ENCODE assay signal across 8 cellular contexts in the genomic region with DNA sequence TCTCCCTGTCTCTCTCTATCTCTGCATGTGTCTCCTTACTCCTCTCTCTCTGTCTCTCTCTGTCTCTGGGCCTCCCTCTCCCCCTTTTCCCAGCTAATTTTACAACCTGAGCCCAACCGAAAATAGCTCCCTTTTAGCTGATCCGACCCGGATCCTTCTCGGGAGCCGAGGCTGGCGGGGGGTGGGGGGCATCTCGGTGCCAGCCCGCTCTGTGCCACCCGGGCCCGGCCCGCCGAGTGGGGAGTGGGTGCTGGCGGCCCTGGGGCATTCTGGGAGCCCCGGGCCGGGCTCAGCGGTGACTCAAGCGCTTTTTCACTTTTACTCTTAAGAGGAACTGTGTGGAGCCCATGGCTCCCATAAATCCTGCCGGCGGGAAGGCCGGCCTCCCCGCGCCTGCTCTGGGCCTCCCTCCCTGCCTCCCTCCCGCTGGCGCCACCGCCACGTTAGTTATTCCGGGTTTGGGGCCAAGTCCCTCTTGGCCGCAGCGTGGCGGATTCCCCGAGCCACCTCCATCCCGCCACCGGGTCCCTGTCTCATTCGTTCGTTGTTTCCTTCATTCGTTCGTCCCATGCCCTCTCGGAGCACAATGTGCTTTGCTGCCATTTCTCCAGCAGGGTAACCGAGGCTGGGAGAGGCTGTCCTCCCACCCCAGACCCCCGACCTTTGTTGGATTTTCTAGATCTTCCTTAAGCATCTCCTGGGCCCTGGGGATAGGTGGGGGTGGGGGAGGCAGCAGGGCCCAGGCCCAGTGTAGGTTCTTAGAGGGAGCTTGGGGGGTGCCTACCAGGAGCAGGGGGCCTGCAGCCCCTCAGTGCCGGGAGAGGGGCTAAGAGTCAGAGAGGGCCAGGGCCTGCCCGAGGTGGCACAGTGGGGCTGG. TPM values are rescaled to one million over a fixed set of nuclear protein-coding genes. Genes with fewer than 3 reads are reported as not detected.
DNase-seq lines count a peak whose midpoint lies in the region; ATAC-seq, FAIRE-seq and TF ChIP-seq lines count a peak whose summit lies in the region.

No MANE protein-coding gene starts in this region.

- no peaks in the 10 kb centered on the region for H3K27me3 ChIP-seq in A673 (replicated peaks; ENCODE audit: insufficient read depth, low read depth, low read length, poor library complexity)
- peaks cover 67% of the 10 kb centered on the region for H3K27me3 ChIP-seq in H9 (ENCODE audit: insufficient read depth, low read length)
- H3K27me3 ChIP-seq in astrocyte (ENCODE audit: insufficient read depth, low read length) = no peaks in the 10 kb centered on the region
- H3K27me3 ChIP-seq in iPS-18a (ENCODE audit: control insufficient read depth, insufficient read depth, low read length) = peaks cover 98% of the 10 kb centered on the region

- no peak overlapping the region for H2AFZ ChIP-seq in H9 (ENCODE audit: low read length)
- peak overlapping the region; percentile 51 for H2AFZ ChIP-seq in astrocyte (ENCODE audit: low read depth, low read length)

- CTCF ChIA-PET in A673 (lab: Charles Lee) = no interaction called here

- intact Hi-C loops in A673 (cut with micrococcal nuclease; ENCODE audit: unreplicated experiment) = loop anchor here (5.0 kb wide), 1 partner anchor 58 kb away; no protein-coding TSS in a partner anchor

- H2BK120ac ChIP-seq in H9 (ENCODE audit: low read depth, low read length, poor library complexity, severe bottlenecking) = no peak overlapping the region

- H3K36me3 Mint-ChIP-seq in H9 (ENCODE audit: insufficient read depth in 1 of 3, low read depth in 3 of 3) (no peaks in the 10 kb centered on the region; a peak in 1 of 7 replicates), astrocyte (ENCODE audit: low read depth, unreplicated experiment) (peaks cover 4% of the 10 kb centered on the region)
- peaks cover 10% of the 10 kb centered on the region for H3K36me3 Mint-ChIP-seq in stimulated activated effector memory CD8-positive, alpha-beta T cell treated with anti-CD3 and anti-CD28 coated beads, Interleukin-12 subunit alpha, Interleukin-12 subunit beta, amount 100 ng/mL, for 72 hours

- H3K27ac Mint-ChIP-seq in H9 = no peak overlapping the region
- peak overlapping the region; percentile 92 for H3K27ac Mint-ChIP-seq in astrocyte (ENCODE audit: unreplicated experiment)
- peak overlapping the region; percentile 67 for H3K27ac Mint-ChIP-seq in stimulated activated effector memory CD8-positive, alpha-beta T cell treated with anti-CD3 and anti-CD28 coated beads, Interleukin-12 subunit alpha, Interleukin-12 subunit beta, amount 100 ng/mL, for 72 hours

- DNase-seq in A673 (ENCODE audit: low spot score) = peak; percentile 71
- DNase-seq in H9 = peak; percentile 36
- no peak for DNase-seq in astrocyte (ENCODE audit: low read depth)
- DNase-seq in stimulated activated effector memory CD8-positive, alpha-beta T cell treated with anti-CD3 and anti-CD28 coated beads, Interleukin-12 subunit alpha, Interleukin-12 subunit beta, amount 100 ng/mL, for 72 hours (ENCODE audit: low spot score in 2 of 2) = no peak
- DNase-seq in effector CD8-positive, alpha-beta T cell (lab: John Stamatoyannopoulos, UW) = no peak
- no peak for DNase-seq in stimulated activated CD4-positive, alpha-beta T cell treated with anti-CD3 and anti-CD28 coated beads, Interleukin-4, amount 100 ng/mL, for 24 hours

- no peak overlapping the region for H4K5ac ChIP-seq in H9 (ENCODE audit: insufficient read length, low read depth, low read length)

- H3K36me3 ChIP-seq in A673 (ENCODE audit: insufficient read depth, low read length, poor library complexity, severe bottlenecking) (peaks cover 4% of the 10 kb centered on the region), astrocyte (ENCODE audit: insufficient read depth, low read length) (peaks cover 3% of the 10 kb centered on the region), iPS-18a (ENCODE audit: control insufficient read depth, low read depth, low read length) (no peaks in the 10 kb centered on the region)

- peaks cover 99% of the 10 kb centered on the region for H3K27me3 Mint-ChIP-seq in H9 (ENCODE audit: low read depth)
- peaks cover 38% of the 10 kb centered on the region for H3K27me3 Mint-ChIP-seq in astrocyte (ENCODE audit: low read depth, unreplicated experiment)

- BruUV-seq in A673 (replicated peaks; lab: Mats Ljungman, UMichigan) = no TSS peak

- peaks cover 6 to 44% of the 10 kb centered on the region in 2 experiments for H3K4me1 Mint-ChIP-seq in H9
- H3K4me1 Mint-ChIP-seq in astrocyte (ENCODE audit: low read depth, unreplicated experiment) = peaks cover 34% of the 10 kb centered on the region
- H3K4me1 Mint-ChIP-seq in stimulated activated effector memory CD8-positive, alpha-beta T cell treated with anti-CD3 and anti-CD28 coated beads, Interleukin-12 subunit alpha, Interleukin-12 subunit beta, amount 100 ng/mL, for 72 hours = peaks cover 69% of the 10 kb centered on the region

- H3K14ac ChIP-seq in H9 (ENCODE audit: insufficient read depth, low read length) = no peak overlapping the region

- no peak overlapping the region for H3K18ac ChIP-seq in H9 (ENCODE audit: insufficient read length, low read depth, low read length)

- H3K9me3 ChIP-seq in A673 (ENCODE audit: low read depth, low read length, poor library complexity, severe bottlenecking) (no peaks in the 10 kb centered on the region), H9 (ENCODE audit: control insufficient read depth, low read depth, low read length) (no peaks in the 10 kb centered on the region), astrocyte (ENCODE audit: insufficient read depth, low read depth, low read length) (no peaks in the 10 kb centered on the region), iPS-18a (ENCODE audit: control insufficient read depth, low read depth, low read length) (no peaks in the 10 kb centered on the region)

- POLR2A ChIA-PET in A673 (lab: Charles Lee; ENCODE audit: low non-redundant PET) = interaction anchor here (0.6 kb wide), 1 partner anchor 18 kb away, joined by 3 read pairs; no protein-coding TSS in a partner anchor

- no peak overlapping the region for H4K91ac ChIP-seq in H9 (ENCODE audit: insufficient read length, low read depth, low read length)

- H3K4me3 ChIP-seq in A673 (ENCODE audit: low read depth, low read length, poor library complexity, severe bottlenecking) (peak overlapping the region; percentile 78), astrocyte (ENCODE audit: insufficient read depth, low read depth, low read length) (peak overlapping the region; percentile 32), iPS-18a (ENCODE audit: low read length) (peak overlapping the region; percentile 22)

- WGBS in H9 (ENCODE audit: extremely low coverage, insufficient read length, low lambda C conversion rate) = no CpG with 5 or more reads among the region's 42 CpGs

- no peak overlapping the region for H2BK5ac ChIP-seq in H9 (ENCODE audit: insufficient read length, low read length)

- H3K4me3 Mint-ChIP-seq in H9 = peak overlapping the region in 1 of 2 experiments; percentile 90; a peak in 3 of 5 replicates
- peak overlapping the region; percentile 85 for H3K4me3 Mint-ChIP-seq in astrocyte (ENCODE audit: unreplicated experiment)
- H3K4me3 Mint-ChIP-seq in stimulated activated effector memory CD8-positive, alpha-beta T cell treated with anti-CD3 and anti-CD28 coated beads, Interleukin-12 subunit alpha, Interleukin-12 subunit beta, amount 100 ng/mL, for 72 hours = peak overlapping the region; percentile 43

- H3K4me1 ChIP-seq in A673 (ENCODE audit: insufficient read depth, low read length, poor library complexity, severe bottlenecking) = peaks cover 41% of the 10 kb centered on the region
- no peaks in the 10 kb centered on the region for H3K4me1 ChIP-seq in H9 (ENCODE audit: insufficient read depth, low read length)
- H3K4me1 ChIP-seq in astrocyte (ENCODE audit: insufficient read depth, low read length) = peaks cover 45% of the 10 kb centered on the region
- peaks cover 9% of the 10 kb centered on the region for H3K4me1 ChIP-seq in iPS-18a (ENCODE audit: control insufficient read depth, low read depth, low read length)

- no peak overlapping the region for H2BK12ac ChIP-seq in H9 (ENCODE audit: insufficient read length, low read depth, low read length)

- peak; percentile 47 for ATAC-seq in stimulated activated effector memory CD8-positive, alpha-beta T cell treated with anti-CD3 and anti-CD28 coated beads, Interleukin-12 subunit alpha, Interleukin-12 subunit beta, amount 100 ng/mL, for 72 hours
- no peak for ATAC-seq in GM21529 (IDR thresholded peaks at IDR 0.05; ENCODE audit: unreplicated experiment)

- no peak overlapping the region for H3K4ac ChIP-seq in H9 (ENCODE audit: low read depth, low read length)

- H2BK20ac ChIP-seq in H9 (ENCODE audit: low read depth, low read length, poor library complexity, severe bottlenecking) = no peak overlapping the region

- H3K79me2 ChIP-seq in H9 (ENCODE audit: insufficient read depth, low read length) = no peaks in the 10 kb centered on the region
- peaks cover 85% of the 10 kb centered on the region for H3K79me2 ChIP-seq in astrocyte (ENCODE audit: insufficient read depth, low read length)

- H3K9me3 Mint-ChIP-seq in H9 (no peaks in the 10 kb centered on the region; a peak in 2 of 5 replicates), astrocyte (ENCODE audit: unreplicated experiment) (no peaks in the 10 kb centered on the region)
- no peaks in the 10 kb centered on the region for H3K9me3 Mint-ChIP-seq in stimulated activated effector memory CD8-positive, alpha-beta T cell treated with anti-CD3 and anti-CD28 coated beads, Interleukin-12 subunit alpha, Interleukin-12 subunit beta, amount 100 ng/mL, for 72 hours

- no peak overlapping the region for H2AK5ac ChIP-seq in H9 (ENCODE audit: insufficient read length, low read length)

- H3K79me1 ChIP-seq in H9 (ENCODE audit: insufficient read depth, low read depth, low read length, poor library complexity, severe bottlenecking) = no peaks in the 10 kb centered on the region

- no peak overlapping the region for H3K9ac ChIP-seq in H9 (ENCODE audit: extremely low read depth, insufficient read length, low read length)
- peak overlapping the region; percentile 92 for H3K9ac ChIP-seq in astrocyte (ENCODE audit: low read length)
- H3K9ac ChIP-seq in iPS-18a (ENCODE audit: low read length) = no peak overlapping the region

- no peaks in the 10 kb centered on the region for H4K20me1 ChIP-seq in H9 (ENCODE audit: control insufficient read depth, insufficient read depth, insufficient read length)
- peaks cover 72% of the 10 kb centered on the region for H4K20me1 ChIP-seq in astrocyte (ENCODE audit: insufficient read depth, low read length)

- H2BK15ac ChIP-seq in H9 (ENCODE audit: low read depth, low read length) = no peak overlapping the region

- FAIRE-seq in astrocyte (lab: Jason Lieb, UNC) = no peak

- no peak overlapping the region for H3T11ph ChIP-seq in H9 (ENCODE audit: low read length)

- no peak overlapping the region for H3K56ac ChIP-seq in H9 (ENCODE audit: insufficient read length, low read depth, low read length)

- H3K23ac ChIP-seq in H9 (ENCODE audit: insufficient read length, low read depth, low read length) = no peak overlapping the region

- peaks cover 10% of the 10 kb centered on the region for H3K23me2 ChIP-seq in H9 (ENCODE audit: insufficient read length, low read depth, low read length, poor library complexity, severe bottlenecking)

- TF ChIP-seq CTCF in A673 (conservative IDR thresholded peaks at IDR 0.05; ENCODE audit: low read depth, low read length) (0 out of 2 replicates have a peak, but pooled peaks have one; percentile 19), H9 (conservative IDR thresholded peaks at IDR 0.05) (peak; percentile 30; the same call in 2 of the 3 replicates), astrocyte (IDR thresholded peaks at IDR 0.05; ENCODE audit: insufficient read depth, low read depth, low read length) (no peak)

- H4K8ac ChIP-seq in H9 (replicated peaks; ENCODE audit: insufficient read length, low read depth, low read length) = no peak overlapping the region

- H3K4me2 ChIP-seq in H9 (ENCODE audit: insufficient read depth, insufficient read length, low read length) (peak overlapping the region; percentile 38), astrocyte (ENCODE audit: low read length) (peak overlapping the region; percentile 88)

- H3K27ac ChIP-seq in A673 (ENCODE audit: low read depth, low read length, poor library complexity, severe bottlenecking) (peak overlapping the region; percentile 96), H9 (ENCODE audit: insufficient read length, low read depth, low read length) (no peak overlapping the region), astrocyte (ENCODE audit: low read depth, low read length) (peak overlapping the region; percentile 48), iPS-18a (ENCODE audit: low read length) (no peak overlapping the region)

RNA-seq across cellular contexts. Expression of a gene that starts 3.2 kb away (rescaled TPM):
- total RNA-seq in A673 (2021) (112 and 122 TPM in 2 replicates), H9 (2021) (5.6 and 8.0 TPM in 2 replicates), astrocyte (38.3 and 49.8 TPM in 2 replicates)

Comparison
In these comparisons a context has a peak if more than half of its experiments do, and no peak if none do; other contexts are left out.
1. DNase-seq: peak in A673 (single experiment) and H9 (single experiment); none in astrocyte (single experiment), stimulated activated effector memory CD8-positive, alpha-beta T cell treated with anti-CD3 and anti-CD28 coated beads, Interleukin-12 subunit alpha, Interleukin-12 subunit beta, amount 100 ng/mL, for 72 hours (0 of 2), effector CD8-positive, alpha-beta T cell (single experiment) and stimulated activated CD4-positive, alpha-beta T cell treated with anti-CD3 and anti-CD28 coated beads, Interleukin-4, amount 100 ng/mL, for 24 hours (single experiment).
2. H3K27ac ChIP-seq: peak in A673 (single experiment) and astrocyte (single experiment); none in H9 (single experiment) and iPS-18a (single experiment).
3. H3K4me3 ChIP-seq: peak in every context shown above with its lines; median percentile 78 in A673; 32 in astrocyte; 22 in iPS-18a.
4. H3K27ac Mint-ChIP-seq: peak in astrocyte (single experiment) and stimulated activated effector memory CD8-positive, alpha-beta T cell treated with anti-CD3 and anti-CD28 coated beads, Interleukin-12 subunit alpha, Interleukin-12 subunit beta, amount 100 ng/mL, for 72 hours (single experiment); none in H9 (0 of 3).